In genomic region chr2:181077128-181077709, GRCh38 we compare ENCODE assay signal across 9 cellular contexts.
DNase-seq lines count a peak whose midpoint lies in the region; ATAC-seq and TF ChIP-seq lines count a peak whose summit lies in the region.
"Had no signal": no experiment of that assay in that cellular context is flagged by ENCODE, and none has a peak within 500 bp of the region (broad histone marks: within the 10 kb centered on the region; RNA-seq: fewer than 3 reads in every experiment).

No MANE protein-coding gene starts in this region.

- no peaks in the 10 kb centered on the region for H3K27me3 Mint-ChIP-seq in MCF 10A (ENCODE audit: insufficient read depth, unreplicated experiment)

- peak; percentile 79 for DNase-seq in NCI-H510A treated with DMSO at 0.1 percent for 48 hours (lab: John Stamatoyannopoulos, UW)
- no peak for DNase-seq in NCI-H510A (lab: John Stamatoyannopoulos, UW)
- peak; percentile 64 for DNase-seq in NCI-H69 (lab: John Stamatoyannopoulos, UW)
- peak; percentile 70 for DNase-seq in MCF 10A (ENCODE audit: unreplicated experiment)
- DNase-seq in left colon: no peak
- no peak for DNase-seq in upper lobe of left lung

- no peak for TF ChIP-seq POLR2A in upper lobe of left lung (IDR thresholded peaks at IDR 0.05)

- no peaks in the 10 kb centered on the region for H3K27me3 ChIP-seq in upper lobe of left lung

- H3K4me3 ChIP-seq in upper lobe of left lung: no peak overlapping the region

- H3K36me3 ChIP-seq in upper lobe of left lung: no peaks in the 10 kb centered on the region

- no peaks in the 10 kb centered on the region for H3K9me3 ChIP-seq in upper lobe of left lung

- H3K9me3 Mint-ChIP-seq in MCF 10A (ENCODE audit: unreplicated experiment): no peaks in the 10 kb centered on the region

- intact Hi-C loops in MCF 10A (cut with micrococcal nuclease) (loop anchor here (1.0 kb wide), 3 partner anchors 389 to 952 kb away; no protein-coding TSS in a partner anchor), left colon (cut with DNase I, micrococcal nuclease) (loop anchor here in 1 of 2 donors (5.0 kb wide), 1 partner anchor 640 kb away; no protein-coding TSS in a partner anchor)

- TF ChIP-seq EP300 in upper lobe of left lung (IDR thresholded peaks at IDR 0.05): no peak

- peaks cover 23% of the 10 kb centered on the region for H3K4me1 Mint-ChIP-seq in MCF 10A (ENCODE audit: insufficient read depth, unreplicated experiment)

- no peak overlapping the region for H3K27ac ChIP-seq in upper lobe of left lung
- H3K27ac ChIP-seq: epithelial cell of prostate had no signal

- no TSS peak for BruUV-seq in MCF 10A (replicated peaks; lab: Mats Ljungman, UMichigan)

- H3K4me1 ChIP-seq in upper lobe of left lung: no peaks in the 10 kb centered on the region

- ATAC-seq in GM19351 (IDR thresholded peaks at IDR 0.05; ENCODE audit: unreplicated experiment): peak; percentile 87
- peak; percentile 79 for ATAC-seq in HG03196 (IDR thresholded peaks at IDR 0.05; ENCODE audit: unreplicated experiment)
- peak; percentile 73 for ATAC-seq in left colon
- ATAC-seq in upper lobe of left lung (ENCODE audit: low FRiP score in 2 of 2): peak in 1 of 2 donors; percentile 60

- no peak overlapping the region for H3K4me3 Mint-ChIP-seq in MCF 10A (ENCODE audit: unreplicated experiment)

- no peaks in the 10 kb centered on the region for H3K36me3 Mint-ChIP-seq in MCF 10A (ENCODE audit: insufficient read depth, unreplicated experiment)

- CTCF ChIA-PET in MCF 10A (lab: Yijun Ruan, JAX): interaction anchor here (0.7 to 2.4 kb wide), 9 partner anchors 8 to 960 kb away, joined by 3 to 8 read pairs (median 4); no protein-coding TSS in a partner anchor

- WGBS in upper lobe of left lung, 2 donors: 61 to 67% methylated on average over 4 of the region's 4 CpGs

- POLR2A ChIA-PET in MCF 10A (lab: Yijun Ruan, JAX): no interaction called here

- TF ChIP-seq CTCF in MCF 10A (IDR thresholded peaks at IDR 0.05; ENCODE audit: unreplicated experiment): peak; percentile 43
- peak; percentile 12 to 66 (median 61) for TF ChIP-seq CTCF in upper lobe of left lung (IDR thresholded peaks at IDR 0.05)

- H3K27ac Mint-ChIP-seq in MCF 10A (ENCODE audit: low read depth, unreplicated experiment): no peak overlapping the region

Comparison
In these comparisons a context has a peak if more than half of its experiments do, and no peak if none do; other contexts are left out.
1. DNase-seq: peak in NCI-H510A treated with DMSO at 0.1 percent for 48 hours (single experiment), NCI-H69 (single experiment) and MCF 10A (single experiment); none in NCI-H510A (single experiment), left colon (0 of 2) and upper lobe of left lung (0 of 2).